ENCODE assay signal across 8 cellular contexts in genomic region chr21:34844033-34844923, GRCh38.
A peak's percentile ranks its signal among the peaks of the same experiment; 100 is the strongest.
DNase-seq lines count a peak whose midpoint lies in the region; ATAC-seq lines count a peak whose summit lies in the region.

No MANE protein-coding gene starts in this region.

- no peaks in the 10 kb centered on the region for H3K79me2 ChIP-seq in trophoblast cell (ENCODE audit: control insufficient read depth, insufficient read depth, low read length, poor library complexity)

- peak overlapping the region; percentile 4 for H2BK12ac ChIP-seq in trophoblast cell (ENCODE audit: low read length)

- H3K9ac ChIP-seq in trophoblast cell (ENCODE audit: low read length) = no peak overlapping the region

- H4K8ac ChIP-seq in trophoblast cell (ENCODE audit: low read depth, low read length) = no peak overlapping the region

- no peak for ATAC-seq in HG02588 (IDR thresholded peaks at IDR 0.05; ENCODE audit: unreplicated experiment)

- H3K36me3 ChIP-seq in trophoblast cell (ENCODE audit: control insufficient read depth in 1 of 2, insufficient read depth in 2 of 2, low read length in 2 of 2) = peaks cover 37 to 54% of the 10 kb centered on the region in 2 experiments

- no peak overlapping the region for H3K23ac ChIP-seq in trophoblast cell (ENCODE audit: low read length)

- peak overlapping the region; percentile 68 for H4K91ac ChIP-seq in trophoblast cell (ENCODE audit: low read depth, low read length)

- no peak overlapping the region for H2AK5ac ChIP-seq in trophoblast cell (ENCODE audit: low read length)

- H3K14ac ChIP-seq in trophoblast cell (ENCODE audit: low read length) = no peak overlapping the region

- no peak overlapping the region for H4K12ac ChIP-seq in trophoblast cell (ENCODE audit: low read depth, low read length)

- no peak overlapping the region for H3K4ac ChIP-seq in trophoblast cell (ENCODE audit: low read depth, low read length)

- DNase-seq in EH (ENCODE audit: low read depth) = peak; percentile 33
- peak; percentile 39 for DNase-seq in NCI-H2171 (lab: John Stamatoyannopoulos, UW)
- DNase-seq in fibroblast of gingiva (ENCODE audit: low read depth) = peak; percentile 58
- peak; percentile 45 to 58 for DNase-seq in trophoblast cell
- no peak for DNase-seq in NCI-H2081 (lab: John Stamatoyannopoulos, UW)
- no peak for DNase-seq in NCI-H82 treated with DMSO at 0.1 percent for 48 hours (lab: John Stamatoyannopoulos, UW; ENCODE audit: unreplicated experiment)
- no peak for DNase-seq in NCI-H1105 (lab: John Stamatoyannopoulos, UW)

- no peaks in the 10 kb centered on the region for H3K27me3 ChIP-seq in trophoblast cell (ENCODE audit: insufficient read depth, low read length)

- H2AFZ ChIP-seq in trophoblast cell (ENCODE audit: insufficient read depth, low read length, poor library complexity) = no peak overlapping the region

- H3K9me3 ChIP-seq in trophoblast cell (ENCODE audit: insufficient read depth, low read depth, low read length) = peaks cover 1% of the 10 kb centered on the region

- H2BK120ac ChIP-seq in trophoblast cell (ENCODE audit: insufficient read depth, low read length, poor library complexity) = no peak overlapping the region

- no peak overlapping the region for H3K4me3 ChIP-seq in trophoblast cell (ENCODE audit: low read depth, low read length)

- H3K4me1 ChIP-seq in trophoblast cell (ENCODE audit: control insufficient read depth in 1 of 2, insufficient read depth in 2 of 2, low read length in 2 of 2) = peaks cover 20 to 32% of the 10 kb centered on the region in 2 experiments

- H2BK5ac ChIP-seq in trophoblast cell (ENCODE audit: low read depth, low read length, poor library complexity) = no peak overlapping the region

- H3K18ac ChIP-seq in trophoblast cell (ENCODE audit: low read length) = peak overlapping the region; percentile 36

- no peak overlapping the region for H3K27ac ChIP-seq in trophoblast cell (ENCODE audit: low read depth, low read length)

- H3K79me1 ChIP-seq in trophoblast cell (ENCODE audit: low read length) = peaks cover 23% of the 10 kb centered on the region

- no CpG with 5 or more reads among the region's 12 CpGs for WGBS in trophoblast cell (ENCODE audit: extremely low coverage, insufficient coverage, insufficient read length)

- no peak overlapping the region for H3K4me2 ChIP-seq in trophoblast cell (ENCODE audit: low read length)

Comparison
In these comparisons a context has a peak if more than half of its experiments do, and no peak if none do; other contexts are left out.
1. DNase-seq: peak in EH (single experiment), NCI-H2171 (single experiment), fibroblast of gingiva (single experiment) and trophoblast cell (2 of 2); none in NCI-H2081 (0 of 2), NCI-H82 treated with DMSO at 0.1 percent for 48 hours (single experiment) and NCI-H1105 (single experiment).